Comparison of ENCODE assay signal across 17 cellular contexts in the genomic region with DNA sequence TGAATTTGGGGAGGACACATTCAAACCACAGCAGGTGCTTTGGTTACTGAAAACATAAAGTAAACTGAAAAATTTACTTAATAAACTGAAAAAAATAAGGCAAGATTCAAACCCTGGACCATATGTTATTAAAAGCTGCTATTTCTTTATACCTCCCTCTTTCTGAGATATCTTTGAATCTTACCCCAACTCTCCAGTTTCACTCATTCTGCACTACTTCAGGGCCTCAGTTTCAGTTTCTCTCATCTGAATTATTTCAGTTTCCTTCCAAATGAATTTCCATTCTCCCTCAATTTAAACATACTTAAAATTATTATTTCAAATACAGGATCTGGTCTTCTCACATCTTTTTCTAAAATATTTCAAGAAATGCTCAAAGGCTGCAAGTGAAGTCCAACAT.
"Had no signal": no experiment of that assay in that cellular context is flagged by ENCODE, and none has a peak within 500 bp of the region (broad histone marks: within the 10 kb centered on the region; RNA-seq: fewer than 3 reads in every experiment).

No MANE protein-coding gene starts in this region.

- H3K27ac ChIP-seq: esophagus muscularis mucosa, gastroesophageal sphincter, heart left ventricle, thoracic aorta, upper lobe of left lung had no signal

- H3K4me3 Mint-ChIP-seq: dendritic cell treated with granulocyte-macrophage colony-stimulating factor and Interleukin-4, amounts not matched to agents 40 ng/mL and 50 ng/mL, for 4 days; mesothelial cell of epicardium; nephron; stimulated activated effector memory CD8-positive, alpha-beta T cell treated with anti-CD3 and anti-CD28 coated beads, Interleukin-12 subunit alpha, Interleukin-12 subunit beta, amount 100 ng/mL, for 72 hours had no signal

- ATAC-seq: gastroesophageal sphincter; heart left ventricle; left lobe of liver; sciatic nerve; stimulated activated effector memory CD8-positive, alpha-beta T cell treated with anti-CD3 and anti-CD28 coated beads, Interleukin-12 subunit alpha, Interleukin-12 subunit beta, amount 100 ng/mL, for 72 hours had no signal

- H3K27me3 ChIP-seq: esophagus muscularis mucosa, gastroesophageal sphincter, heart left ventricle, upper lobe of left lung had no signal

- H3K9me3 Mint-ChIP-seq: dendritic cell treated with granulocyte-macrophage colony-stimulating factor and Interleukin-4, amounts not matched to agents 40 ng/mL and 50 ng/mL, for 4 days; nephron; stimulated activated effector memory CD8-positive, alpha-beta T cell treated with anti-CD3 and anti-CD28 coated beads, Interleukin-12 subunit alpha, Interleukin-12 subunit beta, amount 100 ng/mL, for 72 hours had no signal

- H3K4me3 ChIP-seq: esophagus muscularis mucosa, gastroesophageal sphincter, heart left ventricle, thoracic aorta, upper lobe of left lung had no signal

- DNase-seq: activated CD4-positive, alpha-beta T cell treated with anti-CD3 and anti-CD28 coated beads, Interleukin-2, amount 50 U/mL, for 4 hours; activated gamma-delta T cell; activated T-cell treated with anti-CD3 and anti-CD28 coated beads, Interleukin-2, amount 50 U/mL, for 1 hour; effector memory CD4-positive, alpha-beta T cell; heart left ventricle; kidney; stimulated activated CD4-positive, alpha-beta T cell treated with anti-CD3 and anti-CD28 coated beads, Interleukin-4, amount 100 ng/mL, for 24 hours; upper lobe of left lung had no signal

- H3K9me3 ChIP-seq: esophagus muscularis mucosa, gastroesophageal sphincter, heart left ventricle, thoracic aorta, upper lobe of left lung had no signal

- H3K36me3 Mint-ChIP-seq: mesothelial cell of epicardium had no signal

- H3K27ac Mint-ChIP-seq: dendritic cell treated with granulocyte-macrophage colony-stimulating factor and Interleukin-4, amounts not matched to agents 40 ng/mL and 50 ng/mL, for 4 days; mesothelial cell of epicardium; nephron; stimulated activated effector memory CD8-positive, alpha-beta T cell treated with anti-CD3 and anti-CD28 coated beads, Interleukin-12 subunit alpha, Interleukin-12 subunit beta, amount 100 ng/mL, for 72 hours had no signal

- H3K36me3 ChIP-seq: esophagus muscularis mucosa, gastroesophageal sphincter, heart left ventricle, thoracic aorta, upper lobe of left lung had no signal
